In the genomic region with DNA sequence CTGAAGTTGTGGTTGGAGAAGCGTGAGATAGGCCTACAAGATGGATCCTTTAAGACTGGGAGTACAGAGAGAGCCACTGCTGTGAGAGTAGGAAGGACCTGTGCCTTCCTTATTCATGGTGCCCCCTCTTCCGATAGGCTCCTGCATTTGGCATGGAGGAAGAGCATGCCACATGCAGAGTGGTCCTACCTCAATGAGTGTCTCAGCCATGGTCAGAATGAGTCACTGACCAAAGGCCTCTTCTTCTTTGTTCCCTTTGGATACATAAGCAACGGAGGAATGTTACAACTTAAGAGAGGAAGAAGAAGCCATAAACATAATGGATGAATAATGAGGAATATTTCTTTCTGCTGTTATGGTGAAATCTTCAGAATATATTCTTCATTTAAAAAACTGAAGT, we compare ENCODE assay signal across 17 cellular contexts.
DNase-seq lines count a peak whose midpoint lies in the region; TF ChIP-seq lines count a peak whose summit lies in the region.
"Had no signal": no experiment of that assay in that cellular context is flagged by ENCODE, and none has a peak within 500 bp of the region (broad histone marks: within the 10 kb centered on the region; RNA-seq: fewer than 3 reads in every experiment).

No MANE protein-coding gene starts in this region.

- H3K4ac ChIP-seq in neuronal stem cell (ENCODE audit: low read length): no peak overlapping the region

- H2BK12ac ChIP-seq in neuronal stem cell (ENCODE audit: low read length): no peak overlapping the region

- H3K27ac ChIP-seq in SJSA1 (peak overlapping the region; percentile 73), neuronal stem cell (replicated peaks; ENCODE audit: low read length) (no peak overlapping the region), coronary artery (no peak overlapping the region)
- H3K27ac ChIP-seq: KMS-11 had no signal

- no peak overlapping the region for H2BK120ac ChIP-seq in neuronal stem cell (ENCODE audit: low read depth, low read length)

- H3K27ac Mint-ChIP-seq in HFFc6: no peak overlapping the region

- H3K4me3 ChIP-seq in SJSA1 (peak overlapping the region; percentile 5; the same call in 1 of the 2 replicates), neuronal stem cell (ENCODE audit: low read length in 2 of 2) (no peak overlapping the region), coronary artery (no peak overlapping the region)

- no peak overlapping the region for H2BK15ac ChIP-seq in neuronal stem cell (ENCODE audit: low read length)

- no peaks in the 10 kb centered on the region for H3K27me3 ChIP-seq in SJSA1 (replicated peaks)
- no peaks in the 10 kb centered on the region for H3K27me3 ChIP-seq in neuronal stem cell (ENCODE audit: control insufficient read depth in 3 of 3, insufficient read depth in 3 of 3, low read depth in 1 of 3, low read length in 3 of 3)

- H3K9me3 Mint-ChIP-seq in HFFc6: peaks cover 29% of the 10 kb centered on the region

- H3K23ac ChIP-seq in neuronal stem cell (ENCODE audit: low read depth, low read length, poor library complexity): no peak overlapping the region

- no peak overlapping the region for H3K18ac ChIP-seq in neuronal stem cell (ENCODE audit: low read length)

- peaks cover 9% of the 10 kb centered on the region for H3K4me1 ChIP-seq in SJSA1 (replicated peaks)
- peaks cover 0 to 7% of the 10 kb centered on the region in 2 donors for H3K4me1 ChIP-seq in neuronal stem cell (ENCODE audit: control insufficient read depth in 2 of 2, insufficient read depth in 1 of 2, low read depth in 1 of 2, low read length in 2 of 2)

- H3K4me1 Mint-ChIP-seq in HFFc6 (ENCODE audit: low read depth): no peaks in the 10 kb centered on the region
- H3K4me1 Mint-ChIP-seq: IgD-negative memory B cell had no signal

- H3K9me3 ChIP-seq in SJSA1 (replicated peaks): 0 out of 2 replicates have a peak, but pooled peaks cover 3% of the 10 kb centered on the region
- H3K9me3 ChIP-seq in neuronal stem cell (replicated peaks in 1 of 2; ENCODE audit: control insufficient read depth in 2 of 2, insufficient read depth in 1 of 2, low read depth in 1 of 2, low read length in 2 of 2): no peaks in the 10 kb centered on the region
- H3K9me3 ChIP-seq: SK-N-SH had no signal

- no peak overlapping the region for H3K14ac ChIP-seq in neuronal stem cell (ENCODE audit: low read length)

- DNase-seq in SJSA1 (ENCODE audit: low read depth in 1 of 2, low spot score in 2 of 2) (peak; percentile 59 to 62), astrocyte of the hippocampus (ENCODE audit: low read depth, low spot score) (peak; percentile 66), neuronal stem cell (ENCODE audit: low spot score) (no peak), HFFc6 (no peak), coronary artery (ENCODE audit: low spot score) (no peak)
- DNase-seq in activated CD4-positive, alpha-beta T cell treated with anti-CD3 and anti-CD28 coated beads, Interleukin-2, amount 50 U/mL, for 4 hours: no peak
- no peak for DNase-seq in central memory CD4-positive, alpha-beta T cell
- DNase-seq: DMS153, DND-41, MM.1S, NCI-H2029, NCI-H446 treated with DMSO at 0.1 percent for 48 hours, NCI-H526, SIG-M5, SK-N-SH had no signal

- peak overlapping the region; percentile 1 for H2AFZ ChIP-seq in neuronal stem cell (ENCODE audit: low read length)

- H3K79me1 ChIP-seq in neuronal stem cell (ENCODE audit: low read depth, low read length): no peaks in the 10 kb centered on the region

- H3K27me3 Mint-ChIP-seq in HFFc6 (ENCODE audit: insufficient read depth): no peaks in the 10 kb centered on the region
- H3K27me3 Mint-ChIP-seq: IgD-negative memory B cell had no signal

- no peak overlapping the region for H2AK5ac ChIP-seq in neuronal stem cell (ENCODE audit: low read depth, low read length)

- no peaks in the 10 kb centered on the region for H3K36me3 Mint-ChIP-seq in HFFc6 (ENCODE audit: low read depth)
- H3K36me3 Mint-ChIP-seq: IgD-negative memory B cell had no signal

- H4K91ac ChIP-seq in neuronal stem cell (ENCODE audit: low read depth, low read length, poor library complexity): no peak overlapping the region

- no CpG with 5 or more reads among the region's 3 CpGs for WGBS in neuronal stem cell (ENCODE audit: extremely low coverage in 2 of 2, insufficient read length in 2 of 2, insufficient replicate concordance in 1 of 2), 2 donors

- no peak overlapping the region for H2BK5ac ChIP-seq in neuronal stem cell (ENCODE audit: low read length)

- H3K4me2 ChIP-seq in neuronal stem cell (ENCODE audit: insufficient read depth, low read length, poor library complexity, severe bottlenecking): no peak overlapping the region
- H3K4me2 ChIP-seq: KMS-11, SK-N-SH had no signal

- TF ChIP-seq CTCF in HFFc6 (IDR thresholded peaks at IDR 0.05): no peak
- TF ChIP-seq CTCF in coronary artery (IDR thresholded peaks at IDR 0.05): no peak

- no peak overlapping the region for H3K9ac ChIP-seq in neuronal stem cell (ENCODE audit: low read depth, low read length, poor library complexity)
- H3K9ac ChIP-seq: KMS-11, SK-N-SH had no signal

- H3K36me3 ChIP-seq in SJSA1 (no peaks in the 10 kb centered on the region), neuronal stem cell (replicated peaks in 1 of 2; ENCODE audit: control insufficient read depth in 2 of 2, insufficient read depth in 2 of 2, low read length in 2 of 2) (no peaks in the 10 kb centered on the region)

- no peak overlapping the region for H4K8ac ChIP-seq in neuronal stem cell (ENCODE audit: low read depth, low read length)

- H3K4me3 Mint-ChIP-seq in HFFc6: no peak overlapping the region
- H3K4me3 Mint-ChIP-seq: IgD-negative memory B cell had no signal

Comparison
In these comparisons a context has a peak if more than half of its experiments do, and no peak if none do; other contexts are left out.
1. DNase-seq: peak in SJSA1 (2 of 2) and astrocyte of the hippocampus (single experiment); none in neuronal stem cell (single experiment), activated CD4-positive, alpha-beta T cell treated with anti-CD3 and anti-CD28 coated beads, Interleukin-2, amount 50 U/mL, for 4 hours (0 of 2), central memory CD4-positive, alpha-beta T cell (single experiment), HFFc6 (single experiment) and coronary artery (single experiment).